13 cellular contexts compared by ENCODE assay signal in genomic region chr14:24042733-24043132, GRCh38.
"Had no signal": no experiment of that assay in that cellular context is flagged by ENCODE, and none has a peak within 500 bp of the region (broad histone marks: within the 10 kb centered on the region; RNA-seq: fewer than 3 reads in every experiment).

No MANE protein-coding gene starts in this region.

- H3K4me1 ChIP-seq: breast epithelium, testis had no signal

- DNase-seq: activated CD4-positive, alpha-beta T cell treated with anti-CD3 and anti-CD28 coated beads for 48 hours; activated CD8-positive, alpha-beta memory T cell treated with anti-CD3 and anti-CD28 coated beads, Interleukin-2, amount 50 U/mL, for 48 hours; activated CD8-positive, alpha-beta T cell treated with anti-CD3 and anti-CD28 coated beads, Interleukin-2, amount 10 ng/mL, durations not matched to agents 7 days and 5 days; activated naive CD8-positive, alpha-beta T cell treated with anti-CD3 and anti-CD28 coated beads, Interleukin-2, amount 10 ng/mL, durations not matched to agents 7 days and 5 days; anterior cingulate cortex; endodermal cell; left colon; mucosa of descending colon; stimulated activated CD4-positive, alpha-beta T cell treated with anti-CD3 and anti-CD28 coated beads, Interleukin-4, amount 100 ng/mL, for 1 hour; stimulated activated naive CD8-positive, alpha-beta T cell treated with anti-CD3 and anti-CD28 coated beads, Interleukin-15, amount 100 ng/mL, for 72 hours; testis had no signal

- H3K27ac ChIP-seq: breast epithelium, testis had no signal

- H3K9me3 ChIP-seq: breast epithelium, mucosa of descending colon, testis had no signal

- H3K27me3 ChIP-seq: breast epithelium, testis had no signal

- ATAC-seq: activated CD8-positive, alpha-beta T cell treated with anti-CD3 and anti-CD28 coated beads, Interleukin-2, amount 10 ng/mL, durations not matched to agents 7 days and 5 days; left colon; mucosa of descending colon; stimulated activated naive CD8-positive, alpha-beta T cell treated with anti-CD3 and anti-CD28 coated beads, Interleukin-15, amount 100 ng/mL, for 72 hours had no signal

- H3K36me3 ChIP-seq: breast epithelium had no signal

- FAIRE-seq: urothelium cell line had no signal

- H3K4me3 ChIP-seq: breast epithelium, mucosa of descending colon, testis had no signal
